Comparison of ENCODE assay signal across 8 cellular contexts in the genomic region with DNA sequence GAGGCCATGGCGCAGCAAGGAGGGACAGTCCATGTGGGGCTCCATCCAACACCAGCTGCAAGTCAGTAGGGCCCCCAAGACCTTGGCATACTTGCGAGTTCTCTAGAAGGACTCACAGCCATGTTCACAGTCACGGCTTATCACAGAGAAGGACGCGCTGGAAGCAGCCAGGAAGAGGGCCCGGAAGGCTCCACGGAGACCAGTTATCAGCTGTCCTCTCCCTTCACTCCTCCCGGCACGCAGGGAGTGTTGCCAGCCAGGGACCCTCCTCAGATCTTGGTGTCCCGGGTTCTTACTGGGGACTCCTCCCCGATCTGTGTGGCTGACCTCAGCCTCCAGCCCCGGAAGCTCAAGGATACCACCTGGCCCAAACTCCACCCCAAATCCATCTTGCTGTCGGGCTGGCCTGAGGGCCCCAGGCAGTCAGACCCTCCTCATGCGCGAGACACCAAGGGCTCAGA.
DNase-seq lines count a peak whose midpoint lies in the region; ATAC-seq, FAIRE-seq and TF ChIP-seq lines count a peak whose summit lies in the region.

No MANE protein-coding gene starts in this region.

- RAD21 ChIA-PET in GM12878 (lab: Charles Lee; ENCODE audit: unreplicated experiment): no interaction called here

- H3K9me3 ChIP-seq in GM12878 (replicated peaks; ENCODE audit: control insufficient read depth, insufficient read depth, low read length) (no peaks in the 10 kb centered on the region), keratinocyte (ENCODE audit: control insufficient read depth, low read depth, low read length) (no peaks in the 10 kb centered on the region), small intestine (ENCODE audit: control insufficient read depth, low read depth) (no peaks in the 10 kb centered on the region)

- H3K9me1 ChIP-seq in keratinocyte (ENCODE audit: control insufficient read depth, extremely low read depth, insufficient read depth, low read length): no peaks in the 10 kb centered on the region

- BruUV-seq in GM12878 (replicated peaks; lab: Mats Ljungman, UMichigan): no TSS peak

- H3K4me2 ChIP-seq in GM12878 (ENCODE audit: control insufficient read depth, insufficient read depth) (no peak overlapping the region), keratinocyte (ENCODE audit: control insufficient read depth, extremely low read depth, insufficient read depth, low read depth, low read length) (peak overlapping the region; percentile 37)

- 97% methylated on average over 15 of the region's 15 CpGs for WGBS in GM12878 (ENCODE audit: insufficient coverage, insufficient replicate concordance, low lambda C conversion rate, missing lambda C conversion rate)
- WGBS in small intestine, 3 donors: 36 to 53% (median 45%) methylated on average over 15 of the region's 15 CpGs

- peak; percentile 62 for DNase-seq in HK-2 (ENCODE audit: unreplicated experiment)
- DNase-seq in GM12878 (ENCODE audit: low read depth, low spot score): no peak
- DNase-seq in keratinocyte (ENCODE audit: low read depth, low spot score): no peak
- peak; percentile 42 for DNase-seq in small intestine
- DNase-seq in HPDE6-E6E7 (ENCODE audit: extremely low spot score): no peak
- DNase-seq in RKO (ENCODE audit: low spot score): no peak
- no peak for DNase-seq in MV-4-11 (lab: John Stamatoyannopoulos, UW)

- H4K20me1 ChIP-seq in GM12878 (ENCODE audit: control insufficient read depth, insufficient read depth): no peaks in the 10 kb centered on the region
- no peaks in the 10 kb centered on the region for H4K20me1 ChIP-seq in keratinocyte (ENCODE audit: control insufficient read depth, extremely low read depth, insufficient read depth, low read length)

- dilution Hi-C loops in keratinocyte (cut with MboI; ENCODE audit: extremely low pct_ligation_motif_present, low sequenced_read_pairs): no loop called here

- H3K27ac ChIP-seq in GM12878 (ENCODE audit: control insufficient read depth, insufficient read depth) (no peak overlapping the region), keratinocyte (ENCODE audit: control insufficient read depth, insufficient read depth, low read length) (peak overlapping the region; percentile 20), small intestine (ENCODE audit: low read depth in 1 of 2, low read length in 1 of 2) (peak overlapping the region; percentile 90 to 93)

- intact Hi-C loops in GM12878 (cut with micrococcal nuclease; ENCODE audit: unreplicated experiment): no loop called here

- ATAC-seq in GM12878 (no peak), GM21717 (IDR thresholded peaks at IDR 0.05; ENCODE audit: unreplicated experiment) (no peak)

- H3K4me1 ChIP-seq in GM12878 (ENCODE audit: control insufficient read depth, insufficient read depth, low read length) (no peaks in the 10 kb centered on the region), keratinocyte (ENCODE audit: control insufficient read depth, extremely low read depth, insufficient read depth, low read length) (peaks cover 5% of the 10 kb centered on the region), small intestine (ENCODE audit: control insufficient read depth in 2 of 2, insufficient read depth in 1 of 2, low read depth in 1 of 2, low read length in 1 of 2) (no peaks in the 10 kb centered on the region)

- no peak for TF ChIP-seq EP300 in GM12878 (IDR thresholded peaks at IDR 0.05; ENCODE audit: borderline replicate concordance in 1 of 2, control insufficient read depth in 1 of 2, low read depth in 2 of 2, low read length in 2 of 2)

- CTCF ChIA-PET in GM12878 (lab: Yijun Ruan, JAX): no interaction called here

- in situ Hi-C loops in GM12878 (cut with MboI): no loop called here

- peak overlapping the region; percentile 55 for H2AFZ ChIP-seq in GM12878 (ENCODE audit: control insufficient read depth, low read depth, low read length)
- H2AFZ ChIP-seq in keratinocyte (ENCODE audit: control insufficient read depth, low read length): peak overlapping the region; percentile 62

- TF ChIP-seq RAD21 in GM12878 (IDR thresholded peaks at IDR 0.05; ENCODE audit: insufficient read depth, low read depth, low read length): no peak

- H3K4me3 ChIP-seq in GM12878 (no peak overlapping the region), keratinocyte (ENCODE audit: control insufficient read depth in 2 of 3, extremely low read depth in 1 of 3, insufficient read depth in 2 of 3, low read depth in 1 of 3, low read length in 3 of 3) (no peak overlapping the region), small intestine (ENCODE audit: low read depth in 1 of 2, low read length in 2 of 2) (peak overlapping the region in 1 of 2 donors; percentile 42)

- SMC1A ChIA-PET in GM12878 (lab: Charles Lee; ENCODE audit: uncharacterized antibody, unreplicated experiment): interaction anchor here (0.5 kb wide), 1 partner anchor 18 kb away, joined by 3 read pairs; no protein-coding TSS in a partner anchor

- no peaks in the 10 kb centered on the region for H3K27me3 ChIP-seq in GM12878 (replicated peaks in 1 of 2; ENCODE audit: control insufficient read depth in 2 of 2, insufficient read depth in 2 of 2, low read length in 1 of 2)
- no peaks in the 10 kb centered on the region for H3K27me3 ChIP-seq in keratinocyte (ENCODE audit: control insufficient read depth, extremely low read depth, insufficient read depth, low read length)
- no peaks in the 10 kb centered on the region for H3K27me3 ChIP-seq in small intestine (ENCODE audit: control insufficient read depth in 2 of 2, insufficient read depth in 2 of 2, low read length in 2 of 2)

- H3K79me2 ChIP-seq in GM12878 (ENCODE audit: control insufficient read depth, insufficient read depth, low read length) (no peaks in the 10 kb centered on the region), keratinocyte (ENCODE audit: control insufficient read depth, insufficient read depth, low read length) (no peaks in the 10 kb centered on the region)

- no peaks in the 10 kb centered on the region for H3K36me3 ChIP-seq in GM12878 (ENCODE audit: control insufficient read depth in 2 of 2, insufficient read depth in 2 of 2, low read length in 1 of 2)
- H3K36me3 ChIP-seq in keratinocyte (ENCODE audit: control insufficient read depth in 2 of 2, extremely low read depth in 1 of 2, insufficient read depth in 2 of 2, low read length in 2 of 2): no peaks in the 10 kb centered on the region
- H3K36me3 ChIP-seq in small intestine (ENCODE audit: control insufficient read depth in 2 of 2, insufficient read depth in 2 of 2, low read length in 2 of 2): no peaks in the 10 kb centered on the region

- no peak overlapping the region for H3K9ac ChIP-seq in GM12878 (ENCODE audit: control insufficient read depth, insufficient read depth, low read length)
- no peak overlapping the region for H3K9ac ChIP-seq in keratinocyte (ENCODE audit: control insufficient read depth, extremely low read depth, insufficient read depth, low read length)

- POLR2A ChIA-PET in GM12878 (lab: Charles Lee): no interaction called here

- no peak for TF ChIP-seq CTCF in GM12878 (IDR thresholded peaks at IDR 0.05 in 2 of 3, conservative IDR thresholded peaks at IDR 0.05 in 1 of 3; ENCODE audit: control insufficient read depth in 2 of 3, extremely low read depth in 1 of 3, insufficient read depth in 1 of 3, low read depth in 3 of 3, low read length in 3 of 3)
- no peak for TF ChIP-seq CTCF in keratinocyte (optimal IDR thresholded peaks at IDR 0.05 in 1 of 3, IDR thresholded peaks at IDR 0.05 in 1 of 3, conservative IDR thresholded peaks at IDR 0.05 in 1 of 3; ENCODE audit: extremely low read depth in 1 of 3, insufficient read depth in 2 of 3, low read length in 3 of 3)

- FAIRE-seq in GM12878 (lab: Jason Lieb, UNC): no peak
- FAIRE-seq in keratinocyte (lab: Jason Lieb, UNC): no peak
- no peak for FAIRE-seq in small intestine (lab: Jason Lieb, UNC)

- TF ChIP-seq POLR2A in GM12878 (IDR thresholded peaks at IDR 0.05; ENCODE audit: low read depth, low read length): no peak

TF ChIP-seq in GM12878, 131 proteins besides CTCF, POLR2A, EP300 and RAD21:
- TF ChIP-seq RELA (IDR thresholded peaks at IDR 0.05; ENCODE audit: borderline replicate concordance, partially characterized antibody) (no peak), ATF7 (IDR thresholded peaks at IDR 0.05; ENCODE audit: low read depth) (no peak)

Comparison
In these comparisons a context has a peak if more than half of its experiments do, and no peak if none do; other contexts are left out.
1. DNase-seq: peak in HK-2 (single experiment) and small intestine (single experiment); none in GM12878 (single experiment), keratinocyte (single experiment), HPDE6-E6E7 (single experiment), RKO (single experiment) and MV-4-11 (single experiment).